ENCODE assay signal across 10 cellular contexts in genomic region chr15:94238539-94239118, GRCh38. TPM values are rescaled to one million over a fixed set of nuclear protein-coding genes. Genes with fewer than 3 reads are reported as not detected.
DNase-seq lines count a peak whose midpoint lies in the region; ATAC-seq and TF ChIP-seq lines count a peak whose summit lies in the region.
"Had no signal": no experiment of that assay in that cellular context is flagged by ENCODE, and none has a peak within 500 bp of the region (broad histone marks: within the 10 kb centered on the region; RNA-seq: fewer than 3 reads in every experiment).

No MANE protein-coding gene starts in this region.

- H3K36me3 Mint-ChIP-seq in Calu3 (ENCODE audit: insufficient read depth, unreplicated experiment): no peaks in the 10 kb centered on the region
- H3K36me3 Mint-ChIP-seq in activated CD8-positive, alpha-beta T cell treated with anti-CD3 and anti-CD28 coated beads for 36 hours (ENCODE audit: low read depth): peaks cover 3% of the 10 kb centered on the region
- H3K36me3 Mint-ChIP-seq: activated naive CD4-positive, alpha-beta T cell treated with anti-CD3 and anti-CD28 coated beads, Interleukin-2, amount 50 U/mL, for 72 hours had no signal

- H3K27me3 ChIP-seq in tibial nerve: no peaks in the 10 kb centered on the region

- H3K27ac ChIP-seq in tibial nerve: no peak overlapping the region
- H3K27ac ChIP-seq: SK-N-MC had no signal

- TF ChIP-seq POLR2A in tibial nerve (IDR thresholded peaks at IDR 0.05): no peak

- H3K4me3 Mint-ChIP-seq in Calu3 (ENCODE audit: low read depth, unreplicated experiment): peak overlapping the region; percentile 33
- no peak overlapping the region for H3K4me3 Mint-ChIP-seq in activated CD8-positive, alpha-beta T cell treated with anti-CD3 and anti-CD28 coated beads for 36 hours

- no peak for TF ChIP-seq EP300 in tibial nerve (IDR thresholded peaks at IDR 0.05)

- H3K4me1 ChIP-seq in tibial nerve: no peaks in the 10 kb centered on the region

- no peaks in the 10 kb centered on the region for H3K9me3 Mint-ChIP-seq in Calu3 (ENCODE audit: low read depth, unreplicated experiment)
- H3K9me3 Mint-ChIP-seq in activated CD8-positive, alpha-beta T cell treated with anti-CD3 and anti-CD28 coated beads for 36 hours: no peaks in the 10 kb centered on the region
- H3K9me3 Mint-ChIP-seq: activated naive CD4-positive, alpha-beta T cell treated with anti-CD3 and anti-CD28 coated beads, Interleukin-2, amount 50 U/mL, for 72 hours had no signal

- BruUV-seq in Calu3 (replicated peaks; lab: Mats Ljungman, UMichigan): no TSS peak

- peaks cover 68% of the 10 kb centered on the region for H3K4me1 Mint-ChIP-seq in Calu3 (ENCODE audit: low read depth, unreplicated experiment)
- H3K4me1 Mint-ChIP-seq in activated CD8-positive, alpha-beta T cell treated with anti-CD3 and anti-CD28 coated beads for 36 hours (ENCODE audit: low read depth): peaks cover 60% of the 10 kb centered on the region

- no peaks in the 10 kb centered on the region for H3K36me3 ChIP-seq in tibial nerve

- H3K4me3 ChIP-seq in tibial nerve: no peak overlapping the region
- H3K4me3 ChIP-seq: SK-N-MC had no signal

- POLR2A ChIA-PET in activated CD8-positive, alpha-beta T cell treated with anti-CD3 and anti-CD28 coated beads for 36 hours (lab: Charles Lee): interaction anchor here (0.7 to 1.2 kb wide), 4 partner anchors 15 to 84 kb away, joined by 3 to 4 read pairs (median 4); no protein-coding TSS in a partner anchor

- peak overlapping the region; percentile 85 for H3K27ac Mint-ChIP-seq in Calu3 (ENCODE audit: unreplicated experiment)
- H3K27ac Mint-ChIP-seq in activated CD8-positive, alpha-beta T cell treated with anti-CD3 and anti-CD28 coated beads for 36 hours: peak overlapping the region; percentile 22

- H3K27me3 Mint-ChIP-seq in Calu3 (ENCODE audit: unreplicated experiment): no peaks in the 10 kb centered on the region
- no peaks in the 10 kb centered on the region for H3K27me3 Mint-ChIP-seq in activated CD8-positive, alpha-beta T cell treated with anti-CD3 and anti-CD28 coated beads for 36 hours

- TF ChIP-seq CTCF in Calu3 (IDR thresholded peaks at IDR 0.05; ENCODE audit: unreplicated experiment): no peak
- no peak for TF ChIP-seq CTCF in activated CD8-positive, alpha-beta T cell treated with anti-CD3 and anti-CD28 coated beads for 36 hours (IDR thresholded peaks at IDR 0.05)
- no peak for TF ChIP-seq CTCF in tibial nerve (IDR thresholded peaks at IDR 0.05)
- TF ChIP-seq CTCF in omental fat pad (IDR thresholded peaks at IDR 0.05): no peak

- 70 to 71% methylated on average over 4 of the region's 4 CpGs for WGBS in tibial nerve, 2 donors

- intact Hi-C loops in Calu3 (cut with micrococcal nuclease; ENCODE audit: unreplicated experiment): loop anchor here (2.0 kb wide), 1 partner anchor 16 kb away; no protein-coding TSS in a partner anchor
- intact Hi-C loops in activated CD8-positive, alpha-beta T cell treated with anti-CD3 and anti-CD28 coated beads for 36 hours (cut with micrococcal nuclease): no loop called here

- CTCF ChIA-PET in Calu3 (lab: Charles Lee): interaction anchor here (0.7 to 1.0 kb wide), 3 partner anchors 14 to 86 kb away, joined by 3 to 4 read pairs (median 3); no protein-coding TSS in a partner anchor
- CTCF ChIA-PET in activated CD8-positive, alpha-beta T cell treated with anti-CD3 and anti-CD28 coated beads for 36 hours (lab: Charles Lee): interaction anchor here (1.4 to 3.1 kb wide), 4 partner anchors 8 to 85 kb away, joined by 3 to 11 read pairs (median 6); partner anchors contain the start of gene MCTP2

- ATAC-seq in GM19468 (IDR thresholded peaks at IDR 0.05; ENCODE audit: extremely low read depth, unreplicated experiment) (peak; percentile 75), HG03342 (IDR thresholded peaks at IDR 0.05; ENCODE audit: unreplicated experiment) (peak; percentile 57), omental fat pad (ENCODE audit: low FRiP score) (no peak)
- peak; percentile 60 for ATAC-seq in activated CD8-positive, alpha-beta T cell treated with anti-CD3 and anti-CD28 coated beads for 36 hours
- ATAC-seq: activated naive CD4-positive, alpha-beta T cell treated with anti-CD3 and anti-CD28 coated beads, Interleukin-2, amount 50 U/mL, for 72 hours had no signal

- no peaks in the 10 kb centered on the region for H3K9me3 ChIP-seq in tibial nerve

- no peak for DNase-seq in Calu3
- no peak for DNase-seq in activated CD8-positive, alpha-beta T cell treated with anti-CD3 and anti-CD28 coated beads for 36 hours
- DNase-seq in NCI-H1694 (lab: John Stamatoyannopoulos, UW): no peak
- DNase-seq in tibial nerve (ENCODE audit: low spot score in 2 of 2): no peak
- DNase-seq in stimulated activated CD4-positive, alpha-beta T cell treated with anti-CD3 and anti-CD28 coated beads, Interleukin-4, amount 100 ng/mL, for 24 hours: no peak
- no peak for DNase-seq in omental fat pad (ENCODE audit: low spot score)

RNA-seq across cellular contexts. Expression of gene MCTP2, which starts 7.3 kb away (rescaled TPM):
- 30.1 and 40.5 TPM in 2 replicates for total RNA-seq in Calu3 (2022)
- 10 to 100 TPM; 16.2 to 18.3 TPM for total RNA-seq in activated CD8-positive, alpha-beta T cell treated with anti-CD3 and anti-CD28 coated beads for 36 hours
- 10 to 100 TPM; 12.0 to 18.3 (median 15.2) TPM for total RNA-seq in tibial nerve
- 10 to 100 TPM; 24.6 to 78.1 (median 40.3) TPM for total RNA-seq in omental fat pad
